Comparison of ENCODE assay signal across 26 cellular contexts in the genomic region with DNA sequence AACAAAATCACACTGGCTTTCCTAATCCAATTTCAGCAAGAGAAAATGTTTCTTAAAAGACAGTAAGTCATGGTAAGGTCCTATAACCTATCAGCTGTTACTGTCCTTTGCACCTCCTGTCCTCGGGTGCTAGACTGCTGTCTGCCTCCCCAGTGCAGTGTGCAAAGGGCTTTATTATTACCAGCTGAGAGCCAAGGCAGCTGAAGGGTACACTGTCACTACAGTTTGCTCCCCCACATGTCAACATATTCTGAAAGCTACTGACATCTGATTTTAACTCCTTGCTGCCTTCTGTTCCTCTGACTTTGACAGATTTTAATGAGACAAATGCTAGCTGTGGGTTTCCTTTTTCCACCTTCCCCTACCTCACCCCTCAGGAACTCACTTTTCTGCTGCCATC.
DNase-seq lines count a peak whose midpoint lies in the region; ATAC-seq and TF ChIP-seq lines count a peak whose summit lies in the region.
"Had no signal": no experiment of that assay in that cellular context is flagged by ENCODE, and none has a peak within 500 bp of the region (broad histone marks: within the 10 kb centered on the region; RNA-seq: fewer than 3 reads in every experiment).

No MANE protein-coding gene starts in this region.

- H3K27ac ChIP-seq in foreskin keratinocyte: no peak overlapping the region
- H3K27ac ChIP-seq: BLaER1, GM23248, HL-60, KMS-11, SK-N-MC had no signal

- no peaks in the 10 kb centered on the region for H3K27me3 ChIP-seq in foreskin keratinocyte
- H3K27me3 ChIP-seq: BLaER1 had no signal

- POLR2A ChIA-PET in activated naive CD8-positive, alpha-beta T cell treated with anti-CD3 and anti-CD28 coated beads, Interleukin-2, amount 10 ng/mL, durations not matched to agents 7 days and 5 days (lab: Charles Lee): no interaction called here

- H3K27me3 Mint-ChIP-seq in activated naive CD8-positive, alpha-beta T cell treated with anti-CD3 and anti-CD28 coated beads, Interleukin-2, amount 10 ng/mL, durations not matched to agents 7 days and 5 days: no peaks in the 10 kb centered on the region
- no peaks in the 10 kb centered on the region for H3K27me3 Mint-ChIP-seq in activated naive CD8-positive, alpha-beta T cell treated with anti-CD3 and anti-CD28 coated beads, Interleukin-2, amount 50 U/mL, for 24 hours
- H3K27me3 Mint-ChIP-seq: IgD-negative memory B cell had no signal

- H3K4me1 Mint-ChIP-seq in activated naive CD8-positive, alpha-beta T cell treated with anti-CD3 and anti-CD28 coated beads, Interleukin-2, amount 10 ng/mL, durations not matched to agents 7 days and 5 days: peaks cover 23% of the 10 kb centered on the region
- H3K4me1 Mint-ChIP-seq in activated naive CD8-positive, alpha-beta T cell treated with anti-CD3 and anti-CD28 coated beads, Interleukin-2, amount 50 U/mL, for 24 hours: peaks cover 3% of the 10 kb centered on the region
- H3K4me1 Mint-ChIP-seq: IgD-negative memory B cell had no signal

- peak overlapping the region; percentile 4 for H3K4me3 Mint-ChIP-seq in activated naive CD8-positive, alpha-beta T cell treated with anti-CD3 and anti-CD28 coated beads, Interleukin-2, amount 10 ng/mL, durations not matched to agents 7 days and 5 days
- H3K4me3 Mint-ChIP-seq in activated naive CD8-positive, alpha-beta T cell treated with anti-CD3 and anti-CD28 coated beads, Interleukin-2, amount 50 U/mL, for 24 hours: no peak overlapping the region
- H3K4me3 Mint-ChIP-seq: CD4-positive, CD25-positive, alpha-beta regulatory T cell; IgD-negative memory B cell had no signal

- H3K4me1 ChIP-seq in foreskin keratinocyte: peaks cover 3% of the 10 kb centered on the region
- H3K4me1 ChIP-seq: BLaER1 had no signal

- no peak for ATAC-seq in activated naive CD8-positive, alpha-beta T cell treated with anti-CD3 and anti-CD28 coated beads, Interleukin-2, amount 10 ng/mL, durations not matched to agents 7 days and 5 days (ENCODE audit: low read depth)
- no peak for ATAC-seq in activated naive CD8-positive, alpha-beta T cell treated with anti-CD3 and anti-CD28 coated beads, Interleukin-2, amount 50 U/mL, for 24 hours
- peak; percentile 16 for ATAC-seq in foreskin keratinocyte
- no peak for ATAC-seq in GM18519 (IDR thresholded peaks at IDR 0.05; ENCODE audit: low FRiP score, unreplicated experiment)
- no peak for ATAC-seq in HG02981 (IDR thresholded peaks at IDR 0.05; ENCODE audit: unreplicated experiment)

- TF ChIP-seq CTCF in foreskin keratinocyte (conservative IDR thresholded peaks at IDR 0.05): no peak

- H3K27ac Mint-ChIP-seq in activated naive CD8-positive, alpha-beta T cell treated with anti-CD3 and anti-CD28 coated beads, Interleukin-2, amount 10 ng/mL, durations not matched to agents 7 days and 5 days: peak overlapping the region; percentile 75
- H3K27ac Mint-ChIP-seq in activated naive CD8-positive, alpha-beta T cell treated with anti-CD3 and anti-CD28 coated beads, Interleukin-2, amount 50 U/mL, for 24 hours: no peak overlapping the region

- H3K9me3 Mint-ChIP-seq in activated naive CD8-positive, alpha-beta T cell treated with anti-CD3 and anti-CD28 coated beads, Interleukin-2, amount 10 ng/mL, durations not matched to agents 7 days and 5 days: peaks cover 33% of the 10 kb centered on the region
- peaks cover 4% of the 10 kb centered on the region for H3K9me3 Mint-ChIP-seq in activated naive CD8-positive, alpha-beta T cell treated with anti-CD3 and anti-CD28 coated beads, Interleukin-2, amount 50 U/mL, for 24 hours

- no peak for DNase-seq in activated naive CD8-positive, alpha-beta T cell treated with anti-CD3 and anti-CD28 coated beads, Interleukin-2, amount 10 ng/mL, durations not matched to agents 7 days and 5 days
- no peak for DNase-seq in activated naive CD8-positive, alpha-beta T cell treated with anti-CD3 and anti-CD28 coated beads, Interleukin-2, amount 50 U/mL, for 24 hours
- DNase-seq in foreskin keratinocyte: no peak
- peak; percentile 26 for DNase-seq in myocyte (ENCODE audit: low read depth)
- DNase-seq in D341Med (ENCODE audit: low spot score): no peak
- DNase-seq in NCI-H2171 (lab: John Stamatoyannopoulos, UW): no peak
- DNase-seq: CD4-positive, CD25-positive, alpha-beta regulatory T cell; DMS79; GF-D8; GM23248; H7; NCI-H1092 treated with DMSO at 0.1 percent for 48 hours; NCI-H1436; NCI-H187; NCI-H2081 treated with DMSO at 0.1 percent for 48 hours; NCI-H2171 treated with DMSO at 0.1 percent for 48 hours; NCI-H345; NCI-H510A treated with DMSO at 0.1 percent for 48 hours; SIG-M5 had no signal

- H3K36me3 Mint-ChIP-seq in activated naive CD8-positive, alpha-beta T cell treated with anti-CD3 and anti-CD28 coated beads, Interleukin-2, amount 10 ng/mL, durations not matched to agents 7 days and 5 days: peaks cover 44% of the 10 kb centered on the region
- H3K36me3 Mint-ChIP-seq in activated naive CD8-positive, alpha-beta T cell treated with anti-CD3 and anti-CD28 coated beads, Interleukin-2, amount 50 U/mL, for 24 hours (ENCODE audit: low read depth): no peaks in the 10 kb centered on the region
- H3K36me3 Mint-ChIP-seq: CD4-positive, CD25-positive, alpha-beta regulatory T cell; IgD-negative memory B cell had no signal
